1 cellular context compared by ENCODE assay signal in genomic region chr1:201334325-201335173, GRCh38.
TF ChIP-seq lines count a peak whose summit lies in the region.

No MANE protein-coding gene starts in this region.

TF ChIP-seq in SK-N-SH, 30 proteins besides CTCF, POLR2A, EP300 and RAD21:
- TF ChIP-seq PBX3 (IDR thresholded peaks at IDR 0.05) (no peak), MEF2A (IDR thresholded peaks at IDR 0.05; ENCODE audit: borderline replicate concordance, low read depth) (no peak)
